ENCODE assay signal across 8 cellular contexts in the genomic region with DNA sequence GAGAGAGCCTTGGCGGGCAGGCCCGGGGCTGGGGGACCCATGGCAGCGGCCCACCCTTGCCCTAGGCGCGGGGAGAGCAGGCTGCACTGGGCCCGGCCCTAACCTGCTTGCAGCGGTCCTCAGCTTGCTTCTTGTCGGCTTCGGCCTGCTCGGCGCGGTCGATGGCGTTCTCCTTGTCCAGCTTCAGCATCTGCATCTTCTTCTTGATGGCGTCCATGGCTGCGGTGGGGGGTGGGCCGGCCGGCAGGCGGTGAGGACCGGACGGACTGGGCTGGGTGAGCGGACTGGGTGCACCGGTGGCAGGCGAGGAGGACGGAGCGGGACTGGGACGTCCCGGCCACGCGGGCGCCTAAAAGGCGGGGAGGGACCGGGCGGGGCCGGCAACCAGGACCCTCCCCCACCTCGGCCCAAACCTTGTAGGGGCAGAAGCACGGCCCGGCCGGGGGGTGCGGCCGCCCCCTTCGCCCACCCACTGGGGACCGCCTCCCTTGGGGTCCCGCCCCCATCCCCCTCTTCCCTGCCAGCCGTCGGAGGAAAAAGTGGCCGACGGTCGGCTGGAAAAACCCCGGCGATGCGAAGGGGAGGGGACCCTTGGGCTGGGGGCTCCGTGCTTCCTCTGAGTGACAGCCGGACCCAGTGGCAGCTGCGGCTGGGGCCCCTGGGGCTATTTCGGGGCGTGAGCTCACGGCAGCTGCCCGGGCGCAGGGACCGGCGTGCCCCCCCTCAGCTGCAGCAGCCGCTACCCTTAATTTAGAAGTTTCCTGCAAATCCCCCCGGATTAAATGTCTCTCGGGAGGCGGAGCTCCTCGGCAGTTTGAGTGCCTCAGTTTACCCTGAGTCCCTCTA. TPM values are rescaled to one million over a fixed set of nuclear protein-coding genes. Genes with fewer than 3 reads are reported as not detected.
DNase-seq lines count a peak whose midpoint lies in the region; ATAC-seq and TF ChIP-seq lines count a peak whose summit lies in the region.

A gene (minus strand): TSS at position 325 of the 846 bp plus-strand sequence. CDS start 108 bp downstream, at position 217.

- peaks cover 23% of the 10 kb centered on the region for H3K4me1 ChIP-seq in psoas muscle

- peaks cover 27% of the 10 kb centered on the region for H3K4me1 Mint-ChIP-seq in activated naive CD4-positive, alpha-beta T cell treated with anti-CD3 and anti-CD28 coated beads, Interleukin-2, amount 10 ng/mL, durations not matched to agents 7 days and 5 days
- peaks cover 20% of the 10 kb centered on the region for H3K4me1 Mint-ChIP-seq in activated naive CD8-positive, alpha-beta T cell treated with anti-CD3 and anti-CD28 coated beads, Interleukin-2, amount 50 U/mL, for 24 hours

- peaks cover 20% of the 10 kb centered on the region for H3K27me3 Mint-ChIP-seq in activated naive CD4-positive, alpha-beta T cell treated with anti-CD3 and anti-CD28 coated beads, Interleukin-2, amount 10 ng/mL, durations not matched to agents 7 days and 5 days
- H3K27me3 Mint-ChIP-seq in activated naive CD8-positive, alpha-beta T cell treated with anti-CD3 and anti-CD28 coated beads, Interleukin-2, amount 50 U/mL, for 24 hours: no peaks in the 10 kb centered on the region

- CTCF ChIA-PET in activated naive CD4-positive, alpha-beta T cell treated with anti-CD3 and anti-CD28 coated beads, Interleukin-2, amount 10 ng/mL, durations not matched to agents 7 days and 5 days (lab: Charles Lee): interaction anchor here (0.9 to 2.3 kb wide), 2 partner anchors 43 to 79 kb away, joined by 3 to 4 read pairs; no protein-coding TSS in a partner anchor

- peak within 1 kb of the TSS; percentile 3 for H3K27ac Mint-ChIP-seq in activated naive CD4-positive, alpha-beta T cell treated with anti-CD3 and anti-CD28 coated beads, Interleukin-2, amount 10 ng/mL, durations not matched to agents 7 days and 5 days
- peak within 1 kb of the TSS; percentile 44 for H3K27ac Mint-ChIP-seq in activated naive CD8-positive, alpha-beta T cell treated with anti-CD3 and anti-CD28 coated beads, Interleukin-2, amount 50 U/mL, for 24 hours

- no peak for TF ChIP-seq CTCF in psoas muscle (IDR thresholded peaks at IDR 0.05)

- H3K27me3 ChIP-seq in psoas muscle (ENCODE audit: insufficient read depth in 3 of 3, low read length in 2 of 3): no peaks in the 10 kb centered on the region

- no peak for DNase-seq in activated naive CD4-positive, alpha-beta T cell treated with anti-CD3 and anti-CD28 coated beads, Interleukin-2, amount 10 ng/mL, durations not matched to agents 7 days and 5 days
- DNase-seq in activated naive CD4-positive, alpha-beta T cell treated with Interleukin-2 at 50 U/mL for 16 hours: no peak
- DNase-seq in activated naive CD8-positive, alpha-beta T cell treated with anti-CD3 and anti-CD28 coated beads, Interleukin-2, amount 50 U/mL, for 24 hours: no peak
- DNase-seq in left cardiac atrium (peak; percentile 79), psoas muscle (peak; percentile 71 to 90)

- H3K9me3 Mint-ChIP-seq in activated naive CD4-positive, alpha-beta T cell treated with anti-CD3 and anti-CD28 coated beads, Interleukin-2, amount 10 ng/mL, durations not matched to agents 7 days and 5 days: no peaks in the 10 kb centered on the region
- no peaks in the 10 kb centered on the region for H3K9me3 Mint-ChIP-seq in activated naive CD8-positive, alpha-beta T cell treated with anti-CD3 and anti-CD28 coated beads, Interleukin-2, amount 50 U/mL, for 24 hours

- no peak for ATAC-seq in activated naive CD8-positive, alpha-beta T cell treated with anti-CD3 and anti-CD28 coated beads, Interleukin-2, amount 50 U/mL, for 24 hours
- ATAC-seq in left cardiac atrium (peak; percentile 75 to 81), psoas muscle (peak; percentile 64 to 73 (median 69)), HG03354 (IDR thresholded peaks at IDR 0.05; ENCODE audit: poor library complexity, severe bottlenecking, unreplicated experiment) (no peak), GM21786 (IDR thresholded peaks at IDR 0.05; ENCODE audit: unreplicated experiment) (no peak), GM21529 (IDR thresholded peaks at IDR 0.05; ENCODE audit: unreplicated experiment) (no peak)

- no peaks in the 10 kb centered on the region for H3K9me3 ChIP-seq in psoas muscle

- intact Hi-C loops in left cardiac atrium (cut with DNase I): loop anchor here in 1 of 2 donors (2.0 to 5.0 kb wide), 2 partner anchors 29 to 37 kb away; no protein-coding TSS in a partner anchor
- intact Hi-C loops in psoas muscle (cut with DNase I): loop anchor here (2.0 to 10.0 kb wide), 3 partner anchors 39 to 205 kb away; a partner anchor contains a TSS

- 4 to 5% (median 5%) methylated on average over 45 to 67 of the region's 67 CpGs for WGBS in psoas muscle, 3 donors

- peak within 1 kb of the TSS; percentile 80 for H3K4me3 Mint-ChIP-seq in activated naive CD4-positive, alpha-beta T cell treated with anti-CD3 and anti-CD28 coated beads, Interleukin-2, amount 10 ng/mL, durations not matched to agents 7 days and 5 days
- peak within 1 kb of the TSS; percentile 74 for H3K4me3 Mint-ChIP-seq in activated naive CD8-positive, alpha-beta T cell treated with anti-CD3 and anti-CD28 coated beads, Interleukin-2, amount 50 U/mL, for 24 hours

- peak within 1 kb of the TSS; percentile 100 for H3K27ac ChIP-seq in psoas muscle

- H3K4me3 ChIP-seq in psoas muscle: peak within 1 kb of the TSS; percentile 100

- peaks cover 0 to 27% of the 10 kb centered on the region in 2 donors for H3K36me3 ChIP-seq in psoas muscle (ENCODE audit: insufficient read depth in 1 of 2, low read depth in 1 of 2)

- no peaks in the 10 kb centered on the region for H3K36me3 Mint-ChIP-seq in activated naive CD4-positive, alpha-beta T cell treated with anti-CD3 and anti-CD28 coated beads, Interleukin-2, amount 10 ng/mL, durations not matched to agents 7 days and 5 days
- no peaks in the 10 kb centered on the region for H3K36me3 Mint-ChIP-seq in activated naive CD8-positive, alpha-beta T cell treated with anti-CD3 and anti-CD28 coated beads, Interleukin-2, amount 50 U/mL, for 24 hours (ENCODE audit: low read depth)

RNA-seq across cellular contexts. Expression of the gene that starts here (rescaled TPM):
- 100 to 1,000 TPM; 523 to 604 TPM for total RNA-seq in left cardiac atrium
- over 10,000 TPM in 1 of 4 donors, 1,000 to 10,000 TPM in 3; 6,047 to 11,456 (median 7,939) TPM for total RNA-seq in psoas muscle
- over 10,000 TPM in 2 of 3 donors, 1,000 to 10,000 TPM in 1; 6,654 to 16,334 (median 13,470) TPM for polyA plus RNA-seq in psoas muscle

Comparison
In these comparisons a context has a peak if more than half of its experiments do, and no peak if none do; other contexts are left out.
1. RNA of the gene that starts here (total RNA-seq): 6,047 to 11,456 TPM in psoas muscle; 523 to 604 TPM in left cardiac atrium; every median in the first group is over 4 times any median in the second.
2. DNase-seq: peak in left cardiac atrium (single experiment) and psoas muscle (2 of 2); none in activated naive CD4-positive, alpha-beta T cell treated with anti-CD3 and anti-CD28 coated beads, Interleukin-2, amount 10 ng/mL, durations not matched to agents 7 days and 5 days (single experiment), activated naive CD4-positive, alpha-beta T cell treated with Interleukin-2 at 50 U/mL for 16 hours (single experiment) and activated naive CD8-positive, alpha-beta T cell treated with anti-CD3 and anti-CD28 coated beads, Interleukin-2, amount 50 U/mL, for 24 hours (single experiment).
3. ATAC-seq: peak in left cardiac atrium (2 of 2) and psoas muscle (4 of 4); none in activated naive CD8-positive, alpha-beta T cell treated with anti-CD3 and anti-CD28 coated beads, Interleukin-2, amount 50 U/mL, for 24 hours (single experiment), HG03354 (single experiment), GM21786 (single experiment) and GM21529 (single experiment).